Comparison of ENCODE assay signal across 9 cellular contexts in the genomic region with DNA sequence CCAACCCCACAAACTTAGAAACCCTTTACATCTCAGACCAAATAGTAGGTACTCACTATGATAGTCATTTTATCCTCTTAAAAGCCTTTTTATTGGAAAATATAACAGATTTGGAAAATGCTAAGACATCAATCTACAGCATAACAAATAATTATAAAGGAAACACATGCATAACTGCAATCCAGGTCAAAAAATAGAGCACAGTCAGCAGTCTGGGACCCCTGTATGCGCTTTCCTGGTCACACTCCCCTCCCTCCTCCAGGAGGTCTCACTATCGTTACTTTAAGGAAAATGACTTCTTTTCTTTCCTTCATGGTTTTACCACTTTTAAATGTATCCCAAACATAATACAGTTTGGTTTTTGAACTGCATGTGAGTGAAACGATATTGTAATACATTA. TPM values are rescaled to one million over a fixed set of nuclear protein-coding genes. Genes with fewer than 3 reads are reported as not detected.
"Had no signal": no experiment of that assay in that cellular context is flagged by ENCODE, and none has a peak within 500 bp of the region (broad histone marks: within the 10 kb centered on the region; RNA-seq: fewer than 3 reads in every experiment).

No MANE protein-coding gene starts in this region.

- H3K4me1 Mint-ChIP-seq: IgD-negative memory B cell had no signal

- ATAC-seq: K562 had no signal

- H3K4me3 ChIP-seq: K562 had no signal

- H3K4me3 Mint-ChIP-seq: IgD-negative memory B cell had no signal

- H3K9ac ChIP-seq: KMS-11 had no signal

- H3K36me3 Mint-ChIP-seq: IgD-negative memory B cell had no signal

- H3K4me2 ChIP-seq: KMS-11 had no signal

- DNase-seq: Karpas-422, KBM-7, KG1 had no signal

- H3K27ac ChIP-seq: HL-60, KMS-11 had no signal

- FAIRE-seq: HTR-8/SVneo, K562 had no signal

- H3K27ac Mint-ChIP-seq: IgD-negative memory B cell had no signal

RNA-seq across cellular contexts. Expression of a gene that starts 44.3 kb away (rescaled TPM):
- total RNA-seq: HT-29 had no signal
